Comparison of ENCODE assay signal across 9 cellular contexts in genomic region chr16:27408012-27408601, GRCh38. TPM values are rescaled to one million over a fixed set of nuclear protein-coding genes. Genes with fewer than 3 reads are reported as not detected.
DNase-seq lines count a peak whose midpoint lies in the region; ATAC-seq, FAIRE-seq and TF ChIP-seq lines count a peak whose summit lies in the region.
"Had no signal": no experiment of that assay in that cellular context is flagged by ENCODE, and none has a peak within 500 bp of the region (broad histone marks: within the 10 kb centered on the region; RNA-seq: fewer than 3 reads in every experiment).

No MANE protein-coding gene starts in this region.

- TF ChIP-seq CTCF in AG10803 (conservative IDR thresholded peaks at IDR 0.05; ENCODE audit: low read length): no peak
- no peak for TF ChIP-seq CTCF in astrocyte (IDR thresholded peaks at IDR 0.05; ENCODE audit: insufficient read depth, low read depth, low read length)
- no peak for TF ChIP-seq CTCF in PC-3 (conservative IDR thresholded peaks at IDR 0.05; ENCODE audit: low read depth, low read length)
- no peak for TF ChIP-seq CTCF in Calu3 (IDR thresholded peaks at IDR 0.05; ENCODE audit: unreplicated experiment)

- peak; percentile 42 for DNase-seq in AG10803 (ENCODE audit: low read depth)
- DNase-seq in LoVo (ENCODE audit: low spot score): peak; percentile 2
- peak; percentile 61 for DNase-seq in astrocyte (ENCODE audit: low read depth)
- DNase-seq in stimulated activated CD4-positive, alpha-beta T cell treated with anti-CD3 and anti-CD28 coated beads, Interleukin-4, amount 100 ng/mL, for 4 hours: peak; percentile 14 to 74
- no peak for DNase-seq in PC-3
- no peak for DNase-seq in iPS-NIHi7 (ENCODE audit: extremely low spot score)
- no peak for DNase-seq in Calu3

- H3K4me1 Mint-ChIP-seq in astrocyte (ENCODE audit: low read depth, unreplicated experiment): peaks cover 27% of the 10 kb centered on the region
- H3K4me1 Mint-ChIP-seq in Calu3 (ENCODE audit: low read depth, unreplicated experiment): peaks cover 11% of the 10 kb centered on the region

- H3K36me3 ChIP-seq in astrocyte (ENCODE audit: insufficient read depth, low read length): no peaks in the 10 kb centered on the region
- no peaks in the 10 kb centered on the region for H3K36me3 ChIP-seq in PC-3 (ENCODE audit: low read depth, low read length)

- CTCF ChIA-PET in PC-3 (lab: Charles Lee): no interaction called here
- CTCF ChIA-PET in Calu3 (lab: Charles Lee): no interaction called here

- intact Hi-C loops in PC-3 (cut with micrococcal nuclease) (no loop called here), Calu3 (cut with micrococcal nuclease; ENCODE audit: unreplicated experiment) (no loop called here)

- H3K27me3 Mint-ChIP-seq in astrocyte (ENCODE audit: low read depth, unreplicated experiment): no peaks in the 10 kb centered on the region
- peaks cover 70% of the 10 kb centered on the region for H3K27me3 Mint-ChIP-seq in Calu3 (ENCODE audit: unreplicated experiment)

- no peaks in the 10 kb centered on the region for H4K20me1 ChIP-seq in astrocyte (ENCODE audit: insufficient read depth, low read length)
- H4K20me1 ChIP-seq in PC-3 (ENCODE audit: low read length): no peaks in the 10 kb centered on the region

- no peaks in the 10 kb centered on the region for H3K9me3 ChIP-seq in astrocyte (ENCODE audit: insufficient read depth, low read depth, low read length)
- no peaks in the 10 kb centered on the region for H3K9me3 ChIP-seq in PC-3 (ENCODE audit: low read length)

- no peaks in the 10 kb centered on the region for H3K27me3 ChIP-seq in astrocyte (ENCODE audit: insufficient read depth, low read length)
- H3K27me3 ChIP-seq in PC-3 (ENCODE audit: low read length): no peaks in the 10 kb centered on the region

- H3K27ac ChIP-seq in astrocyte (ENCODE audit: low read depth, low read length) (no peak overlapping the region), PC-3 (ENCODE audit: low read length) (no peak overlapping the region)

- POLR2A ChIA-PET in PC-3 (lab: Charles Lee; ENCODE audit: unreplicated experiment): no interaction called here

- no peaks in the 10 kb centered on the region for H3F3A ChIP-seq in PC-3 (ENCODE audit: low read length, unreplicated experiment)

- H2AFZ ChIP-seq in astrocyte (ENCODE audit: low read depth, low read length) (peak overlapping the region; percentile 38), PC-3 (ENCODE audit: low read length) (no peak overlapping the region)

- H3K9ac ChIP-seq in astrocyte (ENCODE audit: low read length) (no peak overlapping the region), PC-3 (ENCODE audit: low read length) (no peak overlapping the region)

- H3K9me3 Mint-ChIP-seq in astrocyte (ENCODE audit: unreplicated experiment): peaks cover 2% of the 10 kb centered on the region
- H3K9me3 Mint-ChIP-seq in Calu3 (ENCODE audit: low read depth, unreplicated experiment): no peaks in the 10 kb centered on the region

- H3K27ac Mint-ChIP-seq in astrocyte (ENCODE audit: unreplicated experiment): peak overlapping the region; percentile 79
- no peak overlapping the region for H3K27ac Mint-ChIP-seq in Calu3 (ENCODE audit: unreplicated experiment)
- H3K27ac Mint-ChIP-seq: brain had no signal

- H3K36me3 Mint-ChIP-seq in astrocyte (ENCODE audit: low read depth, unreplicated experiment) (no peaks in the 10 kb centered on the region), Calu3 (ENCODE audit: insufficient read depth, unreplicated experiment) (no peaks in the 10 kb centered on the region)
- H3K36me3 Mint-ChIP-seq: brain had no signal

- H3K4me3 ChIP-seq in AG10803 (ENCODE audit: low read length) (no peak overlapping the region), astrocyte (ENCODE audit: insufficient read depth, low read depth, low read length) (no peak overlapping the region), PC-3 (ENCODE audit: low read length) (no peak overlapping the region)

- no TSS peak for BruUV-seq in PC-3 (replicated peaks; lab: Mats Ljungman, UMichigan)
- no TSS peak for BruUV-seq in Calu3 (replicated peaks; lab: Mats Ljungman, UMichigan)

- H3K4me1 ChIP-seq in astrocyte (ENCODE audit: insufficient read depth, low read length): peaks cover 7% of the 10 kb centered on the region
- H3K4me1 ChIP-seq in PC-3 (ENCODE audit: insufficient read depth, low read length): no peaks in the 10 kb centered on the region

- H3K4me2 ChIP-seq in astrocyte (ENCODE audit: low read length) (peak overlapping the region; percentile 44), PC-3 (ENCODE audit: low read length) (no peak overlapping the region)

- H3K79me2 ChIP-seq in astrocyte (ENCODE audit: insufficient read depth, low read length) (no peaks in the 10 kb centered on the region), PC-3 (ENCODE audit: low read length) (no peaks in the 10 kb centered on the region)

- peak; percentile 54 for FAIRE-seq in astrocyte (lab: Jason Lieb, UNC)

- ATAC-seq in GM19351 (IDR thresholded peaks at IDR 0.05; ENCODE audit: unreplicated experiment): peak; percentile 39
- no peak for ATAC-seq in PC-3

- H3K9me2 ChIP-seq in PC-3 (replicated peaks; ENCODE audit: low read length): no peaks in the 10 kb centered on the region

- H3K4me3 Mint-ChIP-seq in astrocyte (ENCODE audit: unreplicated experiment) (peak overlapping the region; percentile 58), Calu3 (ENCODE audit: low read depth, unreplicated experiment) (no peak overlapping the region)
- H3K4me3 Mint-ChIP-seq: brain had no signal

RNA-seq across cellular contexts. Expression of gene IL21R, which starts 6.1 kb away (rescaled TPM):
- total RNA-seq in astrocyte (1.8 and 3.0 TPM in 2 replicates), PC-3 (2014; rRNA removed) (0.55 TPM in 1 of 2 replicates, not detected in the other), Calu3 (2022) (not detected in 2 replicates)

Comparison
In these comparisons a context has a peak if more than half of its experiments do, and no peak if none do; other contexts are left out.
1. DNase-seq: peak in AG10803 (single experiment), LoVo (single experiment), astrocyte (single experiment) and stimulated activated CD4-positive, alpha-beta T cell treated with anti-CD3 and anti-CD28 coated beads, Interleukin-4, amount 100 ng/mL, for 4 hours (2 of 2); none in PC-3 (single experiment), iPS-NIHi7 (single experiment) and Calu3 (single experiment).